Comparison of ENCODE assay signal across 29 cellular contexts in the genomic region with DNA sequence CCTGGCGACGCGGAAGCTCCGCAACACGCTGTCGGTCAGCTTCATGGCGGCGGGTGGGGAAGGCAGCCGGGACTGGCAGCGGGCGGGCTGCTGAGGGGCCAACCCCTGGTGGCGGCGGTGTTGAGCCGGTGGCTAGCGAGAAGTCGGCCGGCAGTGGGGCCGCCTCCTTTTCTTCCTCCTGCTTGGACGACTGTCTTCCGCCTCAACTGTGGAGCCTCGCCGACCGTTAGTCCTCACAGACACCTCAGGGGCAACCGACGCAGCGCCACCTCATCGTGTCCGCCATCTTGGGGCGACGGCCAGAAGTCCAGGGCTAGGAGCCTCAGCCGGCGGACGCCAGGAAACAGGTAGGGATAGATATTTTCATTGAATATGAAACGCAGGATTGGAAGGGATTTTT.
"Had no signal": no experiment of that assay in that cellular context is flagged by ENCODE, and none has a peak within 500 bp of the region (broad histone marks: within the 10 kb centered on the region; RNA-seq: fewer than 3 reads in every experiment).

No MANE protein-coding gene starts in this region.

- H3K4me1 ChIP-seq: colonic mucosa, gastrocnemius medialis, left ventricle myocardium inferior, pancreas, right lobe of liver, suprapubic skin, thyroid gland, vagina had no signal

- FAIRE-seq: keratinocyte had no signal

- H3K4me1 Mint-ChIP-seq: endodermal cell; memory B cell; natural killer cell; stimulated activated naive CD8-positive, alpha-beta T cell treated with anti-CD3 and anti-CD28 coated beads, Interleukin-15, amount 100 ng/mL, for 72 hours had no signal

- ATAC-seq: esophagus mucosa; gastrocnemius medialis; natural killer cell; pancreas; right lobe of liver; stimulated activated naive CD8-positive, alpha-beta T cell treated with anti-CD3 and anti-CD28 coated beads, Interleukin-15, amount 100 ng/mL, for 72 hours had no signal

- H3K9me3 ChIP-seq: colonic mucosa, gastrocnemius medialis, neutrophil, pancreas, right lobe of liver, thyroid gland, vagina had no signal

- H3K36me3 ChIP-seq: colonic mucosa, gastrocnemius medialis, left ventricle myocardium inferior, neutrophil, pancreas, right lobe of liver, suprapubic skin, thyroid gland, vagina had no signal

- H3K27me3 ChIP-seq: colonic mucosa, gastrocnemius medialis, neutrophil, pancreas, right lobe of liver, suprapubic skin, thyroid gland, vagina had no signal

- H3K27me3 Mint-ChIP-seq: dendritic cell treated with granulocyte-macrophage colony-stimulating factor and Interleukin-4, amounts not matched to agents 40 ng/mL and 50 ng/mL, for 4 days; memory B cell; progenitor cell of endocrine pancreas; stimulated activated naive CD8-positive, alpha-beta T cell treated with anti-CD3 and anti-CD28 coated beads, Interleukin-15, amount 100 ng/mL, for 72 hours had no signal

- DNase-seq: colonic mucosa; effector CD8-positive, alpha-beta T cell; endodermal cell; foreskin fibroblast; gastrocnemius medialis; head of caudate nucleus; left ventricle myocardium inferior; natural killer cell; small intestine; stimulated activated CD4-positive, alpha-beta T cell treated with anti-CD3 and anti-CD28 coated beads, Interleukin-12 subunit alpha, Interleukin-12 subunit beta, amount 100 ng/mL, for 4 hours; stimulated activated CD4-positive, alpha-beta T cell treated with anti-CD3 and anti-CD28 coated beads, Interleukin-1b, Interleukin-23, amount 100 ng/mL, for 48 hours; stimulated activated CD4-positive, alpha-beta T cell treated with anti-CD3 and anti-CD28 coated beads, Interleukin-4, amount 100 ng/mL, for 1 hour; stimulated activated CD8-positive, alpha-beta memory T cell treated with anti-CD3 and anti-CD28 coated beads, Interleukin-4, amount 100 ng/mL, for 48 hours; stimulated activated naive CD4-positive, alpha-beta T cell; stimulated activated naive CD8-positive, alpha-beta T cell treated with anti-CD3 and anti-CD28 coated beads, Interleukin-15, amount 100 ng/mL, for 72 hours; thyroid gland; trophoblast cell had no signal

- H3K27ac ChIP-seq: colonic mucosa, epithelial cell of prostate, gastrocnemius medialis, left ventricle myocardium inferior, neutrophil, pancreas, right lobe of liver, suprapubic skin, thyroid gland, vagina had no signal

- H3K27ac Mint-ChIP-seq: dendritic cell treated with granulocyte-macrophage colony-stimulating factor and Interleukin-4, amounts not matched to agents 40 ng/mL and 50 ng/mL, for 4 days; endodermal cell; memory B cell; natural killer cell; progenitor cell of endocrine pancreas; stimulated activated naive CD8-positive, alpha-beta T cell treated with anti-CD3 and anti-CD28 coated beads, Interleukin-15, amount 100 ng/mL, for 72 hours had no signal

- H3K4me3 Mint-ChIP-seq: dendritic cell treated with granulocyte-macrophage colony-stimulating factor and Interleukin-4, amounts not matched to agents 40 ng/mL and 50 ng/mL, for 4 days; endodermal cell; memory B cell; natural killer cell; stimulated activated naive CD8-positive, alpha-beta T cell treated with anti-CD3 and anti-CD28 coated beads, Interleukin-15, amount 100 ng/mL, for 72 hours had no signal

- H3K4me3 ChIP-seq: colonic mucosa, gastrocnemius medialis, left ventricle myocardium inferior, lung, pancreas, right lobe of liver, suprapubic skin, thyroid gland, vagina had no signal

- H3K36me3 Mint-ChIP-seq: memory B cell had no signal
